Comparison of ENCODE assay signal across 14 cellular contexts in the genomic region with DNA sequence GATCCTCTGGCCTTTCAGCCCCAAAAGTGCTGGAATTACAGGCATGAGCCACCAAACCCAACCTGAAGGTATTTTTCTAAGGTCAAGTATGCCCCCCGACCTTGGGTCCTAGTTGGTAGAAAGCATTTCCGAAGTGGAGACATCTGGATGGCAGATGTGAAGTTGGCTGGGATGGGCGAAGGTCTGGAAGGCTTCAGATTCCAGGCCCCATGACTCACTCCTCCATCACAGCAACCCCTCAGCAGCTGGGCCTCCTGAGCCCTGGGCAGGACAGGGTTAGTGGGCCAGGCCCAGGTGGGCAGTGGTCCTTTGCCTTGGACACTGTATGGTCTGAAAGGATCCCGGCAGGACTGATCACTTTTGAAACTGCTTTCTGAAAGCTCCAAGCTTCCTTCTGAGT. TPM values are rescaled to one million over a fixed set of nuclear protein-coding genes. Genes with fewer than 3 reads are reported as not detected.
A peak's percentile ranks its signal among the peaks of the same experiment; 100 is the strongest.
DNase-seq lines count a peak whose midpoint lies in the region; ATAC-seq and TF ChIP-seq lines count a peak whose summit lies in the region.
"Had no signal": no experiment of that assay in that cellular context is flagged by ENCODE, and none has a peak within 500 bp of the region (broad histone marks: within the 10 kb centered on the region; RNA-seq: fewer than 3 reads in every experiment).

No MANE protein-coding gene starts in this region.

- no peak for TF ChIP-seq POLR2A in esophagus squamous epithelium (IDR thresholded peaks at IDR 0.05)

- ATAC-seq in RWPE2 (ENCODE audit: low read depth) = peak; percentile 79

- DNase-seq in AG09319 (ENCODE audit: extremely low read depth, low read depth) = peak; percentile 87
- DNase-seq in RWPE2 (ENCODE audit: low spot score) = no peak
- DNase-seq in esophagus squamous epithelium (lab: John Stamatoyannopoulos, UW) = no peak
- no peak for DNase-seq in neural crest cell (ENCODE audit: low read depth, low spot score)
- DNase-seq in stimulated activated CD4-positive, alpha-beta T cell treated with anti-CD3 and anti-CD28 coated beads, Interleukin-1b, Interleukin-23, amount 100 ng/mL, for 48 hours = no peak
- DNase-seq in activated naive CD4-positive, alpha-beta T cell treated with anti-CD3 and anti-CD28 coated beads for 36 hours = no peak
- no peak for DNase-seq in NCI-H1417 (lab: John Stamatoyannopoulos, UW)
- no peak for DNase-seq in GM20000 (ENCODE audit: low spot score)
- DNase-seq: CD4-positive, alpha-beta memory T cell; NCI-H748 treated with DMSO at 0.1 percent for 48 hours; upper lobe of left lung had no signal

- H3K9me3 Mint-ChIP-seq in neural crest cell = no peaks in the 10 kb centered on the region
- H3K9me3 Mint-ChIP-seq in activated naive CD4-positive, alpha-beta T cell treated with anti-CD3 and anti-CD28 coated beads for 36 hours = no peaks in the 10 kb centered on the region
- H3K9me3 Mint-ChIP-seq: CD4-positive, alpha-beta memory T cell; central memory CD8-positive, alpha-beta T cell; T-helper 1 cell treated with Interleukin-12 subunit alpha and Interleukin-12 subunit beta and Interleukin-4 antibody, amounts not matched to agents 30 μg/mL and 1 μg/mL, for 36 hours had no signal

- WGBS in esophagus squamous epithelium, 2 donors = 60 to 88% methylated on average over 1 of the region's 4 CpGs

- peaks cover 18% of the 10 kb centered on the region for H3K4me1 ChIP-seq in RWPE2 (ENCODE audit: insufficient read depth, poor library complexity, severe bottlenecking)
- peaks cover 3 to 60% (median 17%) of the 10 kb centered on the region in 3 donors for H3K4me1 ChIP-seq in esophagus squamous epithelium

- H3K27ac ChIP-seq in RWPE2 (ENCODE audit: poor library complexity, severe bottlenecking) (peak overlapping the region; percentile 90), esophagus squamous epithelium (peak overlapping the region in 3 of 4 donors; percentile 40 to 82 (median 76))
- H3K27ac ChIP-seq: neutrophil had no signal

- TF ChIP-seq CTCF in AG09319 (IDR thresholded peaks at IDR 0.05; ENCODE audit: low read depth, low read length) = no peak
- no peak for TF ChIP-seq CTCF in RWPE2 (IDR thresholded peaks at IDR 0.05; ENCODE audit: poor library complexity, severe bottlenecking)
- TF ChIP-seq CTCF in esophagus squamous epithelium (IDR thresholded peaks at IDR 0.05) = no peak
- TF ChIP-seq CTCF in neural crest cell (conservative IDR thresholded peaks at IDR 0.05) = no peak
- no peak for TF ChIP-seq CTCF in GM20000 (IDR thresholded peaks at IDR 0.05; ENCODE audit: extremely low read depth, missing control alignments)

- H3K4me3 ChIP-seq in RWPE2 (ENCODE audit: severe bottlenecking) (no peak overlapping the region), esophagus squamous epithelium (no peak overlapping the region)
- H3K4me3 ChIP-seq: upper lobe of left lung had no signal

- no peaks in the 10 kb centered on the region for H3K27me3 Mint-ChIP-seq in neural crest cell (ENCODE audit: low read depth)
- H3K27me3 Mint-ChIP-seq in activated naive CD4-positive, alpha-beta T cell treated with anti-CD3 and anti-CD28 coated beads for 36 hours (ENCODE audit: low read depth) = no peaks in the 10 kb centered on the region
- H3K27me3 Mint-ChIP-seq: CD4-positive, alpha-beta memory T cell had no signal

- no peak overlapping the region for H3K4me3 Mint-ChIP-seq in neural crest cell
- H3K4me3 Mint-ChIP-seq in activated naive CD4-positive, alpha-beta T cell treated with anti-CD3 and anti-CD28 coated beads for 36 hours = no peak overlapping the region
- H3K4me3 Mint-ChIP-seq: CD4-positive, alpha-beta memory T cell; central memory CD8-positive, alpha-beta T cell; T-helper 1 cell treated with Interleukin-12 subunit alpha and Interleukin-12 subunit beta and Interleukin-4 antibody, amounts not matched to agents 30 μg/mL and 1 μg/mL, for 36 hours had no signal

- H3K27me3 ChIP-seq in RWPE2 (ENCODE audit: insufficient read depth, poor library complexity, severe bottlenecking) (no peaks in the 10 kb centered on the region), esophagus squamous epithelium (no peaks in the 10 kb centered on the region)
- H3K27me3 ChIP-seq: neutrophil, upper lobe of left lung had no signal

- H3K36me3 ChIP-seq in RWPE2 (ENCODE audit: low read depth) (no peaks in the 10 kb centered on the region), esophagus squamous epithelium (no peaks in the 10 kb centered on the region)
- H3K36me3 ChIP-seq: neutrophil, upper lobe of left lung had no signal

- H3K4me1 Mint-ChIP-seq in neural crest cell = peaks cover 22% of the 10 kb centered on the region
- H3K4me1 Mint-ChIP-seq in activated naive CD4-positive, alpha-beta T cell treated with anti-CD3 and anti-CD28 coated beads for 36 hours (ENCODE audit: low read depth) = peaks cover 3% of the 10 kb centered on the region
- H3K4me1 Mint-ChIP-seq: central memory CD8-positive, alpha-beta T cell had no signal

- H3K9me3 ChIP-seq in RWPE2 (ENCODE audit: severe bottlenecking) = no peaks in the 10 kb centered on the region
- H3K9me3 ChIP-seq in esophagus squamous epithelium = no peaks in the 10 kb centered on the region
- H3K9me3 ChIP-seq: neutrophil, upper lobe of left lung had no signal

- H3K36me3 Mint-ChIP-seq in neural crest cell (ENCODE audit: low read depth) = no peaks in the 10 kb centered on the region
- H3K36me3 Mint-ChIP-seq in activated naive CD4-positive, alpha-beta T cell treated with anti-CD3 and anti-CD28 coated beads for 36 hours (ENCODE audit: low read depth) = no peaks in the 10 kb centered on the region
- H3K36me3 Mint-ChIP-seq: CD4-positive, alpha-beta memory T cell had no signal

- intact Hi-C loops in esophagus squamous epithelium (cut with DNase I) = no loop called here
- intact Hi-C loops in activated naive CD4-positive, alpha-beta T cell treated with anti-CD3 and anti-CD28 coated beads for 36 hours (cut with micrococcal nuclease) = no loop called here

- CTCF ChIA-PET in activated naive CD4-positive, alpha-beta T cell treated with anti-CD3 and anti-CD28 coated beads for 36 hours (lab: Charles Lee) = interaction anchor here (1.3 to 6.6 kb wide), 4 partner anchors 105 to 230 kb away, joined by 4 to 83 read pairs (median 14); no protein-coding TSS in a partner anchor

- peak overlapping the region; percentile 35 for H3K27ac Mint-ChIP-seq in neural crest cell (ENCODE audit: unreplicated experiment)
- H3K27ac Mint-ChIP-seq in activated naive CD4-positive, alpha-beta T cell treated with anti-CD3 and anti-CD28 coated beads for 36 hours = no peak overlapping the region
- H3K27ac Mint-ChIP-seq: CD4-positive, alpha-beta memory T cell; T-helper 1 cell treated with Interleukin-12 subunit alpha and Interleukin-12 subunit beta and Interleukin-4 antibody, amounts not matched to agents 30 μg/mL and 1 μg/mL, for 36 hours had no signal

RNA-seq across cellular contexts. Expression of a gene that starts 23.3 kb away (rescaled TPM):
- total RNA-seq in esophagus squamous epithelium (10 to 100 TPM; 18.1 to 25.5 (median 21.0) TPM), neural crest cell (44.1 and 47.3 TPM in 2 replicates)
- 1 to 10 TPM in 1 of 2 experiments, under 1 TPM in 1; 0.62 to 1.2 TPM for total RNA-seq in activated naive CD4-positive, alpha-beta T cell treated with anti-CD3 and anti-CD28 coated beads for 36 hours

RNA-seq across cellular contexts. Expression of a gene that starts 55.3 kb away (rescaled TPM):
- 1,000 to 10,000 TPM in 1 of 4 donors, 100 to 1,000 TPM in 3; 243 to 1,044 (median 363) TPM for total RNA-seq in esophagus squamous epithelium
- total RNA-seq in neural crest cell = 0.41 and 1.5 TPM in 2 replicates
- 10 to 100 TPM; 35.7 to 36.6 TPM for total RNA-seq in activated naive CD4-positive, alpha-beta T cell treated with anti-CD3 and anti-CD28 coated beads for 36 hours

Comparison
In these comparisons a context has a peak if more than half of its experiments do, and no peak if none do; other contexts are left out.
1. RNA of a gene that starts 23.3 kb away (total RNA-seq): 44.1 to 47.3 TPM in neural crest cell and 18.1 to 25.5 TPM in esophagus squamous epithelium; 0.62 to 1.2 TPM in activated naive CD4-positive, alpha-beta T cell treated with anti-CD3 and anti-CD28 coated beads for 36 hours; every median in the first group is over 4 times any median in the second.
2. RNA of a gene that starts 55.3 kb away (total RNA-seq): 243 to 1,044 TPM in esophagus squamous epithelium and 35.7 to 36.6 TPM in activated naive CD4-positive, alpha-beta T cell treated with anti-CD3 and anti-CD28 coated beads for 36 hours; 0.41 to 1.5 TPM in neural crest cell; every median in the first group is over 10 times any median in the second.